Comparison of ENCODE assay signal across 8 cellular contexts in the genomic region with DNA sequence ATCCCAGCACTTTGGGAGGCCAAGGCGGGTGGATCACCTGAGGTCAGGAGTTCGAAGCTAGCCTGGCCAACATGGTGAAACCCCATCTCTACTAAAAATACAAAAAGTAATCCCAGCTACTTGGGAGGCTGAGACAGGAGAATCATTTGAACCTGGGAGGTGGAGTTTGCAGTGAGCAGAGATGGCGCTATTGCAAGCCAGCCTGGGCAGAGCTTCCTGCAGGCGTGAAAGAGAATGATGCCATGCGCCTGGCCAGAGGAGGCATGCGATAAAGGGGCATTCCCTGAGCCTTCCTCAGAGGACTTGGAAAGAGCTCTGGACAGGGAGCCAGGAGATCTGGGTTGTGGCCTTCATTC. TPM values are rescaled to one million over a fixed set of nuclear protein-coding genes. Genes with fewer than 3 reads are reported as not detected.
A peak's percentile ranks its signal among the peaks of the same experiment; 100 is the strongest.
DNase-seq lines count a peak whose midpoint lies in the region; ATAC-seq and TF ChIP-seq lines count a peak whose summit lies in the region.
"Not testable (repeated sequence)": the region's sequence is repeated elsewhere in the genome, so short reads cannot be mapped to it uniquely, and the experiment has no call there.

No MANE protein-coding gene starts in this region.

- not testable (repeated sequence) for DNase-seq in A673 (ENCODE audit: low spot score); activated CD4-positive, alpha-beta T cell treated with anti-CD3 and anti-CD28 coated beads for 36 hours; activated naive CD8-positive, alpha-beta T cell treated with anti-CD3 and anti-CD28 coated beads for 36 hours; fibroblast of lung (ENCODE audit: low read depth in 2 of 2); naive B cell; stimulated activated naive B cell treated with anti-CD40 and anti-IgM and Interleukin-4, amounts not matched to agents 10 μg/mL and 1 μg/mL and 100 μg/mL, for 72 hours

- not testable (repeated sequence) for H3F3A ChIP-seq in OCI-LY1 (ENCODE audit: insufficient read depth, low read length)

- POLR2A ChIA-PET in A673 (lab: Charles Lee; ENCODE audit: low non-redundant PET) = not testable (repeated sequence)
- POLR2A ChIA-PET in activated CD4-positive, alpha-beta T cell treated with anti-CD3 and anti-CD28 coated beads for 36 hours (lab: Charles Lee) = interaction anchor here (0.7 to 1.3 kb wide), 6 partner anchors 12 to 164 kb away, joined by 3 to 5 read pairs (median 3); a partner anchor contains a TSS

- not testable (repeated sequence) for H3K27me3 ChIP-seq in A673 (replicated peaks; ENCODE audit: insufficient read depth, low read depth, low read length, poor library complexity); OCI-LY1 (ENCODE audit: insufficient read depth, low read length); fibroblast of lung (ENCODE audit: control insufficient read depth, insufficient read depth, low read length)

- TF ChIP-seq CTCF in A673 (conservative IDR thresholded peaks at IDR 0.05; ENCODE audit: low read depth, low read length) (0 out of 2 replicates have a peak, but pooled peaks have one; percentile 27), GM12874 (IDR thresholded peaks at IDR 0.05; ENCODE audit: insufficient read depth, low read depth, low read length) (peak; percentile 27; the same call in 1 of the 2 replicates), OCI-LY1 (IDR thresholded peaks at IDR 0.05; ENCODE audit: low read length) (peak; percentile 54)
- not testable (repeated sequence) for TF ChIP-seq CTCF in fibroblast of lung (conservative IDR thresholded peaks at IDR 0.05 in 1 of 2, IDR thresholded peaks at IDR 0.05 in 1 of 2; ENCODE audit: low read depth in 1 of 2, low read length in 2 of 2)

- H4K20me1 ChIP-seq in OCI-LY1 (ENCODE audit: insufficient read depth, low read length); fibroblast of lung (ENCODE audit: control insufficient read depth, extremely low read depth, insufficient read depth, low read length): not testable (repeated sequence)

- not testable (repeated sequence) for H3K27ac ChIP-seq in A673 (ENCODE audit: low read depth, low read length, poor library complexity, severe bottlenecking); fibroblast of lung (ENCODE audit: insufficient read depth, low read length)
- peak overlapping the region; percentile 91 for H3K27ac ChIP-seq in OCI-LY1 (ENCODE audit: low read depth, low read length, poor library complexity, severe bottlenecking)

- CTCF ChIA-PET in A673 (lab: Charles Lee) = interaction anchor here (2.2 to 2.7 kb wide), 2 partner anchors 12 to 31 kb away, joined by 10 to 12 read pairs; no protein-coding TSS in a partner anchor
- CTCF ChIA-PET in activated CD4-positive, alpha-beta T cell treated with anti-CD3 and anti-CD28 coated beads for 36 hours (lab: Charles Lee) = interaction anchor here (0.6 to 9.3 kb wide), 15 partner anchors 10 to 772 kb away, joined by 3 to 82 read pairs (median 4); a partner anchor contains a TSS

- not testable (repeated sequence) for H3K27me3 Mint-ChIP-seq in activated CD4-positive, alpha-beta T cell treated with anti-CD3 and anti-CD28 coated beads for 36 hours; naive B cell; stimulated activated naive B cell treated with anti-CD40 and anti-IgM and Interleukin-4, amounts not matched to agents 10 μg/mL and 1 μg/mL and 100 μg/mL, for 72 hours
- peaks cover 11% of the 10 kb centered on the region for H3K27me3 Mint-ChIP-seq in activated naive CD8-positive, alpha-beta T cell treated with anti-CD3 and anti-CD28 coated beads for 36 hours

- not testable (repeated sequence) for H3K36me3 ChIP-seq in A673 (ENCODE audit: insufficient read depth, low read length, poor library complexity, severe bottlenecking); fibroblast of lung (ENCODE audit: control insufficient read depth, insufficient read depth, low read length)
- H3K36me3 ChIP-seq in OCI-LY1 (ENCODE audit: insufficient read depth, low read length) = peaks cover 33% of the 10 kb centered on the region

- not testable (repeated sequence) for H3K9me2 ChIP-seq in OCI-LY1 (ENCODE audit: low read depth, low read length)

- H3K4me1 ChIP-seq in A673 (ENCODE audit: insufficient read depth, low read length, poor library complexity, severe bottlenecking) (peaks cover 50% of the 10 kb centered on the region), OCI-LY1 (ENCODE audit: insufficient read depth, low read length, severe bottlenecking) (peaks cover 74% of the 10 kb centered on the region), fibroblast of lung (ENCODE audit: control insufficient read depth, extremely low read depth, insufficient read depth, low read length) (peaks cover 14% of the 10 kb centered on the region)

- H3K27ac Mint-ChIP-seq in activated CD4-positive, alpha-beta T cell treated with anti-CD3 and anti-CD28 coated beads for 36 hours; activated naive CD8-positive, alpha-beta T cell treated with anti-CD3 and anti-CD28 coated beads for 36 hours: not testable (repeated sequence)
- H3K27ac Mint-ChIP-seq in naive B cell = peak overlapping the region in 3 of 6 donors; percentile 44 to 51 (median 47)
- H3K27ac Mint-ChIP-seq in stimulated activated naive B cell treated with anti-CD40 and anti-IgM and Interleukin-4, amounts not matched to agents 10 μg/mL and 1 μg/mL and 100 μg/mL, for 72 hours = peak overlapping the region; percentile 31

- H3K9ac ChIP-seq in OCI-LY1 (ENCODE audit: low read length) = peak overlapping the region; percentile 97
- H3K9ac ChIP-seq in fibroblast of lung (ENCODE audit: insufficient read depth, low read length) = not testable (repeated sequence)

- not testable (repeated sequence) for H3K9me3 ChIP-seq in A673 (ENCODE audit: low read depth, low read length, poor library complexity, severe bottlenecking); OCI-LY1 (ENCODE audit: low read length); fibroblast of lung (ENCODE audit: control insufficient read depth, insufficient read depth, low read depth, low read length)

- intact Hi-C loops in A673 (cut with micrococcal nuclease; ENCODE audit: unreplicated experiment); activated CD4-positive, alpha-beta T cell treated with anti-CD3 and anti-CD28 coated beads for 36 hours (cut with DNase I, micrococcal nuclease): not testable (repeated sequence)

- H3K36me3 Mint-ChIP-seq in activated CD4-positive, alpha-beta T cell treated with anti-CD3 and anti-CD28 coated beads for 36 hours (ENCODE audit: low read depth) = peaks cover 34% of the 10 kb centered on the region
- peaks cover 45% of the 10 kb centered on the region for H3K36me3 Mint-ChIP-seq in activated naive CD8-positive, alpha-beta T cell treated with anti-CD3 and anti-CD28 coated beads for 36 hours
- H3K36me3 Mint-ChIP-seq in naive B cell; stimulated activated naive B cell treated with anti-CD40 and anti-IgM and Interleukin-4, amounts not matched to agents 10 μg/mL and 1 μg/mL and 100 μg/mL, for 72 hours: not testable (repeated sequence)

- not testable (repeated sequence) for H2AFZ ChIP-seq in OCI-LY1 (ENCODE audit: low read length)
- peak overlapping the region; percentile 28 for H2AFZ ChIP-seq in fibroblast of lung (ENCODE audit: low read length)

- H3K4me3 ChIP-seq in A673 (ENCODE audit: low read depth, low read length, poor library complexity, severe bottlenecking); fibroblast of lung (replicated peaks in 1 of 4; ENCODE audit: control extremely low read depth in 1 of 4, insufficient read depth in 1 of 4, low read depth in 3 of 4, low read length in 4 of 4): not testable (repeated sequence)
- peak overlapping the region; percentile 91 for H3K4me3 ChIP-seq in OCI-LY1 (ENCODE audit: low read depth, low read length, poor library complexity, severe bottlenecking)

- BruUV-seq in A673 (replicated peaks; lab: Mats Ljungman, UMichigan) = not testable (repeated sequence)

- peaks cover 41% of the 10 kb centered on the region for H3K79me2 ChIP-seq in OCI-LY1 (ENCODE audit: insufficient read depth, low read length)
- not testable (repeated sequence) for H3K79me2 ChIP-seq in fibroblast of lung (ENCODE audit: control insufficient read depth, insufficient read depth, low read length)

- H3K4me1 Mint-ChIP-seq in activated CD4-positive, alpha-beta T cell treated with anti-CD3 and anti-CD28 coated beads for 36 hours = peaks cover 74% of the 10 kb centered on the region
- H3K4me1 Mint-ChIP-seq in activated naive CD8-positive, alpha-beta T cell treated with anti-CD3 and anti-CD28 coated beads for 36 hours = peaks cover 59% of the 10 kb centered on the region
- peaks cover 55 to 85% (median 72%) of the 10 kb centered on the region in 3 donors for H3K4me1 Mint-ChIP-seq in naive B cell
- peaks cover 55 to 76% of the 10 kb centered on the region in 2 donors for H3K4me1 Mint-ChIP-seq in stimulated activated naive B cell treated with anti-CD40 and anti-IgM and Interleukin-4, amounts not matched to agents 10 μg/mL and 1 μg/mL and 100 μg/mL, for 72 hours

- H3K4me3 Mint-ChIP-seq in activated CD4-positive, alpha-beta T cell treated with anti-CD3 and anti-CD28 coated beads for 36 hours = peak overlapping the region; percentile 84
- H3K4me3 Mint-ChIP-seq in activated naive CD8-positive, alpha-beta T cell treated with anti-CD3 and anti-CD28 coated beads for 36 hours = peak overlapping the region; percentile 87
- H3K4me3 Mint-ChIP-seq in naive B cell = peak overlapping the region in 7 of 8 donors; percentile 53 to 84 (median 75)
- not testable (repeated sequence) for H3K4me3 Mint-ChIP-seq in stimulated activated naive B cell treated with anti-CD40 and anti-IgM and Interleukin-4, amounts not matched to agents 10 μg/mL and 1 μg/mL and 100 μg/mL, for 72 hours

- peak; percentile 8 for ATAC-seq in activated CD4-positive, alpha-beta T cell treated with anti-CD3 and anti-CD28 coated beads for 36 hours
- not testable (repeated sequence) for ATAC-seq in naive B cell (ENCODE audit: low read depth in 2 of 2)
- ATAC-seq in stimulated activated naive B cell treated with anti-CD40 and anti-IgM and Interleukin-4, amounts not matched to agents 10 μg/mL and 1 μg/mL and 100 μg/mL, for 72 hours (replicated peaks) = peak in 1 of 2 donors; percentile 1

- not testable (repeated sequence) for H3K9me3 Mint-ChIP-seq in activated CD4-positive, alpha-beta T cell treated with anti-CD3 and anti-CD28 coated beads for 36 hours (ENCODE audit: low read depth); activated naive CD8-positive, alpha-beta T cell treated with anti-CD3 and anti-CD28 coated beads for 36 hours; naive B cell; stimulated activated naive B cell treated with anti-CD40 and anti-IgM and Interleukin-4, amounts not matched to agents 10 μg/mL and 1 μg/mL and 100 μg/mL, for 72 hours

- H3K4me2 ChIP-seq in OCI-LY1 (ENCODE audit: low read length) (peak overlapping the region; percentile 97), fibroblast of lung (ENCODE audit: extremely low read depth, insufficient read depth, low read length) (peak overlapping the region; percentile 68)

RNA-seq across cellular contexts. Expression of a gene that starts 3.2 kb away (rescaled TPM):
- total RNA-seq in A673 (2021) = 45.0 and 46.1 TPM in 2 replicates
- total RNA-seq in activated CD4-positive, alpha-beta T cell treated with anti-CD3 and anti-CD28 coated beads for 36 hours = 10 to 100 TPM; 25.0 to 32.0 TPM
- total RNA-seq in activated naive CD8-positive, alpha-beta T cell treated with anti-CD3 and anti-CD28 coated beads for 36 hours = 10 to 100 TPM; 36.1 to 37.5 TPM
- 0.17 TPM in 1 of 2 replicates, not detected in the other for total RNA-seq in fibroblast of lung
- polyA plus RNA-seq in fibroblast of lung = 0.26 and 0.85 TPM in 2 replicates
- 0.58 and 1.8 TPM in 2 replicates for polyA plus RNA-seq in fibroblast of lung (2012)
- 1.4 and 6.8 TPM in 2 replicates for polyA minus RNA-seq in fibroblast of lung (ENCODE audit: low replicate concordance)
- polyA plus RNA-seq in naive B cell (ENCODE audit: low read depth in 6 of 6) = 1 to 10 TPM in 2 of 6 donors, under 1 TPM in 4; 0.06 to 1.7 (median 0.46) TPM

RNA-seq across cellular contexts. Expression of a gene that starts 31.4 kb away (rescaled TPM):
- total RNA-seq in A673 (2021) (102 and 140 TPM in 2 replicates), fibroblast of lung (9.9 and 42.9 TPM in 2 replicates)
- total RNA-seq in activated CD4-positive, alpha-beta T cell treated with anti-CD3 and anti-CD28 coated beads for 36 hours = 10 to 100 TPM; 42.6 to 43.9 TPM
- total RNA-seq in activated naive CD8-positive, alpha-beta T cell treated with anti-CD3 and anti-CD28 coated beads for 36 hours = 10 to 100 TPM; 59.1 to 59.5 TPM
- polyA plus RNA-seq in fibroblast of lung (23.0 and 35.2 TPM in 2 replicates), naive B cell (ENCODE audit: low read depth in 6 of 6) (10 to 100 TPM; 23.9 to 52.0 (median 31.2) TPM)
- 28.8 and 44.1 TPM in 2 replicates for polyA plus RNA-seq in fibroblast of lung (2012)
- polyA minus RNA-seq in fibroblast of lung (ENCODE audit: low replicate concordance) = 21.5 and 54.2 TPM in 2 replicates

RNA-seq across cellular contexts. Expression of a gene that starts 43.9 kb away (rescaled TPM):
- total RNA-seq in A673 (2021) (7.8 and 13.8 TPM in 2 replicates), fibroblast of lung (73.2 and 79.1 TPM in 2 replicates)
- under 1 TPM; 0.37 to 0.57 TPM for total RNA-seq in activated CD4-positive, alpha-beta T cell treated with anti-CD3 and anti-CD28 coated beads for 36 hours
- 1 to 10 TPM; 1.2 to 2.2 TPM for total RNA-seq in activated naive CD8-positive, alpha-beta T cell treated with anti-CD3 and anti-CD28 coated beads for 36 hours
- polyA plus RNA-seq in fibroblast of lung (14.2 and 19.9 TPM in 2 replicates), naive B cell (ENCODE audit: low read depth in 6 of 6) (under 1 TPM in 4 of 6 donors, not detected in 2; 0.16 to 0.69 (median 0.58) TPM)
- polyA plus RNA-seq in fibroblast of lung (2012) = 15.6 and 21.0 TPM in 2 replicates
- polyA minus RNA-seq in fibroblast of lung (ENCODE audit: low replicate concordance) = 59.3 and 90.7 TPM in 2 replicates

Comparison
In these comparisons a context has a peak if more than half of its experiments do, and no peak if none do; other contexts are left out.
1. RNA of a gene that starts 3.2 kb away (total RNA-seq): 45.0 to 46.1 TPM in A673, 36.1 to 37.5 TPM in activated naive CD8-positive, alpha-beta T cell treated with anti-CD3 and anti-CD28 coated beads for 36 hours and 25.0 to 32.0 TPM in activated CD4-positive, alpha-beta T cell treated with anti-CD3 and anti-CD28 coated beads for 36 hours; 0.17 TPM in fibroblast of lung; every median in the first group is over 10 times any median in the second.